In genomic region chr18:77096031-77096371, GRCh38 we compare ENCODE assay signal across 22 cellular contexts. TPM values are rescaled to one million over a fixed set of nuclear protein-coding genes. Genes with fewer than 3 reads are reported as not detected.
DNase-seq lines count a peak whose midpoint lies in the region; ATAC-seq and TF ChIP-seq lines count a peak whose summit lies in the region.
"Had no signal": no experiment of that assay in that cellular context is flagged by ENCODE, and none has a peak within 500 bp of the region (broad histone marks: within the 10 kb centered on the region; RNA-seq: fewer than 3 reads in every experiment).

No MANE protein-coding gene starts in this region.

- no peak for TF ChIP-seq POLR2A in transverse colon (IDR thresholded peaks at IDR 0.05)

- in situ Hi-C loops in transverse colon (cut with MboI; ENCODE audit: low pct_ligation_motif_present in 1 of 4, low pct_unique_long_range_greater_than_20kb in 1 of 4, low sequenced_read_pairs in 3 of 4) = no loop called here

- TF ChIP-seq CTCF in Loucy (conservative IDR thresholded peaks at IDR 0.05; ENCODE audit: low read length) (no peak), transverse colon (IDR thresholded peaks at IDR 0.05) (no peak), PC-3 (conservative IDR thresholded peaks at IDR 0.05; ENCODE audit: low read depth, low read length) (no peak)

- DNase-seq in activated CD8-positive, alpha-beta memory T cell treated with anti-CD3 and anti-CD28 coated beads, Interleukin-2, amount 10 ng/mL, durations not matched to agents 7 days and 5 days = no peak
- DNase-seq in activated CD8-positive, alpha-beta memory T cell treated with anti-CD3 and anti-CD28 coated beads, Interleukin-2, amount 50 U/mL, for 48 hours = no peak
- DNase-seq in immature natural killer cell = no peak
- DNase-seq in transverse colon = no peak
- no peak for DNase-seq in KG1 (lab: John Stamatoyannopoulos, UW)
- DNase-seq in NCI-H1092 (lab: John Stamatoyannopoulos, UW) = no peak
- no peak for DNase-seq in PC-3
- DNase-seq: activated CD8-positive, alpha-beta memory T cell treated with anti-CD3 and anti-CD28 coated beads, Interleukin-2, amount 50 U/mL, for 4 hours; activated naive CD4-positive, alpha-beta T cell; BE2C; left cardiac atrium; NCI-H1694 treated with DMSO at 0.1 percent for 48 hours; NCI-H69; small intestine; stimulated activated CD4-positive, alpha-beta T cell treated with anti-CD3 and anti-CD28 coated beads, Interleukin-4, amount 100 ng/mL, for 1 hour; stimulated activated naive CD8-positive, alpha-beta T cell treated with anti-CD3 and anti-CD28 coated beads, Interleukin-15, amount 100 ng/mL, for 72 hours; trophoblast cell had no signal

- H3K27me3 Mint-ChIP-seq in activated CD8-positive, alpha-beta memory T cell treated with anti-CD3 and anti-CD28 coated beads, Interleukin-2, amount 10 ng/mL, durations not matched to agents 7 days and 5 days = no peaks in the 10 kb centered on the region
- H3K27me3 Mint-ChIP-seq in immature natural killer cell (ENCODE audit: low read depth in 3 of 3) = peaks cover 11 to 51% (median 20%) of the 10 kb centered on the region in 3 donors
- H3K27me3 Mint-ChIP-seq: IgD-negative memory B cell; stimulated activated naive CD8-positive, alpha-beta T cell treated with anti-CD3 and anti-CD28 coated beads, Interleukin-15, amount 100 ng/mL, for 72 hours had no signal

- no peaks in the 10 kb centered on the region for H4K20me1 ChIP-seq in Loucy (ENCODE audit: insufficient read depth, low read length, poor library complexity, severe bottlenecking)
- no peaks in the 10 kb centered on the region for H4K20me1 ChIP-seq in PC-3 (ENCODE audit: low read length)

- POLR2A ChIA-PET in PC-3 (lab: Charles Lee; ENCODE audit: unreplicated experiment) = interaction anchor here (0.6 kb wide), 2 partner anchors 49 to 85 kb away, joined by 3 to 4 read pairs; no protein-coding TSS in a partner anchor

- H3K27ac ChIP-seq in transverse colon (peak overlapping the region in 3 of 4 donors; percentile 35 to 54 (median 54)), PC-3 (ENCODE audit: low read length) (no peak overlapping the region)
- H3K27ac ChIP-seq: ascending aorta had no signal

- H3K9me3 ChIP-seq in Loucy (ENCODE audit: insufficient read depth, low read depth, low read length) = no peaks in the 10 kb centered on the region
- no peaks in the 10 kb centered on the region for H3K9me3 ChIP-seq in transverse colon
- H3K9me3 ChIP-seq in PC-3 (ENCODE audit: low read length) = no peaks in the 10 kb centered on the region
- H3K9me3 ChIP-seq: ascending aorta, BE2C had no signal

- H3K4me1 ChIP-seq in Loucy (ENCODE audit: insufficient read depth, low read length, poor library complexity, severe bottlenecking) (peaks cover 64% of the 10 kb centered on the region), transverse colon (peaks cover 4 to 50% (median 14%) of the 10 kb centered on the region in 4 donors), PC-3 (ENCODE audit: insufficient read depth, low read length) (peaks cover 11% of the 10 kb centered on the region)
- H3K4me1 ChIP-seq: BE2C had no signal

- H3K4me2 ChIP-seq in Loucy (ENCODE audit: low read depth, low read length, poor library complexity, severe bottlenecking) (peak overlapping the region; percentile 17), PC-3 (ENCODE audit: low read length) (no peak overlapping the region)

- H3K9me2 ChIP-seq in Loucy (replicated peaks; ENCODE audit: low read depth, low read length) = no peaks in the 10 kb centered on the region
- no peaks in the 10 kb centered on the region for H3K9me2 ChIP-seq in PC-3 (replicated peaks; ENCODE audit: low read length)

- H3K9ac ChIP-seq in Loucy (ENCODE audit: low read depth, low read length, poor library complexity, severe bottlenecking) = peak overlapping the region; percentile 53
- H3K9ac ChIP-seq in PC-3 (ENCODE audit: low read length) = no peak overlapping the region

- H3F3A ChIP-seq in Loucy (ENCODE audit: low read depth) (no peaks in the 10 kb centered on the region), PC-3 (ENCODE audit: low read length, unreplicated experiment) (no peaks in the 10 kb centered on the region)

- CTCF ChIA-PET in activated CD8-positive, alpha-beta memory T cell treated with anti-CD3 and anti-CD28 coated beads, Interleukin-2, amount 10 ng/mL, durations not matched to agents 7 days and 5 days (lab: Charles Lee) = interaction anchor here (0.7 to 2.1 kb wide), 7 partner anchors 11 to 115 kb away, joined by 3 to 10 read pairs (median 4); no protein-coding TSS in a partner anchor
- CTCF ChIA-PET in PC-3 (lab: Charles Lee) = no interaction called here

- H3K27ac Mint-ChIP-seq in activated CD8-positive, alpha-beta memory T cell treated with anti-CD3 and anti-CD28 coated beads, Interleukin-2, amount 10 ng/mL, durations not matched to agents 7 days and 5 days = peak overlapping the region; percentile 49
- H3K27ac Mint-ChIP-seq in immature natural killer cell = peak overlapping the region; percentile 95 to 100 (median 99)
- H3K27ac Mint-ChIP-seq: IgD-negative memory B cell had no signal

- intact Hi-C loops in transverse colon (cut with DNase I; ENCODE audit: low total_unique reads) = no loop called here
- intact Hi-C loops in PC-3 (cut with micrococcal nuclease) = no loop called here

- no TSS peak for BruUV-seq in PC-3 (replicated peaks; lab: Mats Ljungman, UMichigan)

- no peaks in the 10 kb centered on the region for H3K9me3 Mint-ChIP-seq in activated CD8-positive, alpha-beta memory T cell treated with anti-CD3 and anti-CD28 coated beads, Interleukin-2, amount 10 ng/mL, durations not matched to agents 7 days and 5 days (ENCODE audit: low read depth)
- H3K9me3 Mint-ChIP-seq in immature natural killer cell = no peaks in the 10 kb centered on the region
- H3K9me3 Mint-ChIP-seq: IgD-negative memory B cell; stimulated activated naive CD8-positive, alpha-beta T cell treated with anti-CD3 and anti-CD28 coated beads, Interleukin-15, amount 100 ng/mL, for 72 hours had no signal

- H3K27me3 ChIP-seq in Loucy (ENCODE audit: insufficient read depth, low read length, poor library complexity, severe bottlenecking) (no peaks in the 10 kb centered on the region), transverse colon (no peaks in the 10 kb centered on the region), PC-3 (ENCODE audit: low read length) (no peaks in the 10 kb centered on the region)
- H3K27me3 ChIP-seq: ascending aorta, BE2C had no signal

- 58 to 62% methylated on average over 2 of the region's 2 CpGs for WGBS in transverse colon (ENCODE audit: low coverage in 1 of 2), 2 donors

- H3K79me2 ChIP-seq in Loucy (ENCODE audit: insufficient read depth, low read length) (no peaks in the 10 kb centered on the region; the same call in 1 of the 2 replicates), PC-3 (ENCODE audit: low read length) (peaks cover 15% of the 10 kb centered on the region)

- H3K36me3 Mint-ChIP-seq in activated CD8-positive, alpha-beta memory T cell treated with anti-CD3 and anti-CD28 coated beads, Interleukin-2, amount 10 ng/mL, durations not matched to agents 7 days and 5 days = peaks cover 57% of the 10 kb centered on the region
- peaks cover 12 to 42% (median 35%) of the 10 kb centered on the region in 3 donors for H3K36me3 Mint-ChIP-seq in immature natural killer cell

- no peak overlapping the region for H2AFZ ChIP-seq in Loucy (ENCODE audit: low read length)
- H2AFZ ChIP-seq in PC-3 (ENCODE audit: low read length) = no peak overlapping the region

- no peak overlapping the region for H3K4me3 Mint-ChIP-seq in activated CD8-positive, alpha-beta memory T cell treated with anti-CD3 and anti-CD28 coated beads, Interleukin-2, amount 10 ng/mL, durations not matched to agents 7 days and 5 days
- H3K4me3 Mint-ChIP-seq in immature natural killer cell = peak overlapping the region; percentile 65 to 81 (median 76)

- TF ChIP-seq EP300 in transverse colon (IDR thresholded peaks at IDR 0.05; ENCODE audit: low read depth) = no peak

- peaks cover 81% of the 10 kb centered on the region for H3K4me1 Mint-ChIP-seq in activated CD8-positive, alpha-beta memory T cell treated with anti-CD3 and anti-CD28 coated beads, Interleukin-2, amount 10 ng/mL, durations not matched to agents 7 days and 5 days
- H3K4me1 Mint-ChIP-seq in immature natural killer cell = peaks cover 97 to 100% of the 10 kb centered on the region in 2 donors

- ATAC-seq in activated CD8-positive, alpha-beta memory T cell treated with anti-CD3 and anti-CD28 coated beads, Interleukin-2, amount 10 ng/mL, durations not matched to agents 7 days and 5 days = no peak
- ATAC-seq in PC-3 = no peak
- ATAC-seq: Right ventricle myocardium inferior; stimulated activated naive CD8-positive, alpha-beta T cell treated with anti-CD3 and anti-CD28 coated beads, Interleukin-15, amount 100 ng/mL, for 72 hours had no signal

- no peak overlapping the region for H3K4me3 ChIP-seq in Loucy (ENCODE audit: low read length, poor library complexity, severe bottlenecking)
- H3K4me3 ChIP-seq in transverse colon = no peak overlapping the region
- H3K4me3 ChIP-seq in PC-3 (ENCODE audit: low read length) = no peak overlapping the region
- H3K4me3 ChIP-seq: ascending aorta had no signal

- H3K36me3 ChIP-seq in Loucy (ENCODE audit: insufficient read depth, low read length) (no peaks in the 10 kb centered on the region), transverse colon (no peaks in the 10 kb centered on the region), PC-3 (ENCODE audit: low read depth, low read length) (peaks cover 21% of the 10 kb centered on the region)
- H3K36me3 ChIP-seq: ascending aorta, BE2C had no signal

RNA-seq across cellular contexts. Expression of gene MBP, which starts 36.6 kb away (rescaled TPM):
- total RNA-seq in activated CD8-positive, alpha-beta memory T cell treated with anti-CD3 and anti-CD28 coated beads, Interleukin-2, amount 10 ng/mL, durations not matched to agents 7 days and 5 days = 100 to 1,000 TPM in 1 of 2 experiments, 10 to 100 TPM in 1; 94.7 to 101 TPM
- 100 to 1,000 TPM; 187 to 403 (median 297) TPM for polyA plus RNA-seq in immature natural killer cell
- total RNA-seq in transverse colon = 10 to 100 TPM; 12.7 to 53.4 (median 41.0) TPM
- total RNA-seq in PC-3 (2014; rRNA removed) = 34.2 and 47.4 TPM in 2 replicates
- total RNA-seq: A172 had no signal
